In genomic region chr17:8044819-8045810, GRCh38 we compare ENCODE assay signal across 29 cellular contexts. TPM values are rescaled to one million over a fixed set of nuclear protein-coding genes. Genes with fewer than 3 reads are reported as not detected.
"Had no signal": no experiment of that assay in that cellular context is flagged by ENCODE, and none has a peak within 500 bp of the region (broad histone marks: within the 10 kb centered on the region; RNA-seq: fewer than 3 reads in every experiment).

No MANE protein-coding gene starts in this region.

- H3K9me3 ChIP-seq: esophagus squamous epithelium, pancreas, right lobe of liver, suprapubic skin, transverse colon, upper lobe of right lung, uterus had no signal

- H3K9me3 Mint-ChIP-seq: central memory CD8-positive, alpha-beta T cell; effector memory CD8-positive, alpha-beta T cell; naive thymus-derived CD8-positive, alpha-beta T cell; stimulated activated naive CD8-positive, alpha-beta T cell treated with anti-CD3 and anti-CD28 coated beads, Interleukin-15, amount 100 ng/mL, for 72 hours had no signal

- H3K27ac ChIP-seq: esophagus squamous epithelium, pancreas, right lobe of liver, suprapubic skin, transverse colon, upper lobe of right lung, uterus had no signal

- H3K36me3 ChIP-seq: pancreas, right lobe of liver, suprapubic skin, transverse colon, upper lobe of right lung, uterus had no signal

- H3K27me3 ChIP-seq: pancreas, right lobe of liver, upper lobe of right lung, uterus had no signal

- H3K4me3 Mint-ChIP-seq: central memory CD8-positive, alpha-beta T cell; effector memory CD8-positive, alpha-beta T cell; naive thymus-derived CD8-positive, alpha-beta T cell; stimulated activated naive CD8-positive, alpha-beta T cell treated with anti-CD3 and anti-CD28 coated beads, Interleukin-15, amount 100 ng/mL, for 72 hours had no signal

- ATAC-seq: effector memory CD8-positive, alpha-beta T cell; left lobe of liver; naive thymus-derived CD8-positive, alpha-beta T cell; pancreas; right lobe of liver; stimulated activated naive CD8-positive, alpha-beta T cell treated with anti-CD3 and anti-CD28 coated beads, Interleukin-15, amount 100 ng/mL, for 72 hours; upper lobe of right lung had no signal

- DNase-seq: cortex of kidney; effector memory CD8-positive, alpha-beta T cell; erythroblast; esophagus squamous epithelium; foreskin melanocyte; kidney; mesenchymal stem cell; naive thymus-derived CD8-positive, alpha-beta T cell; occipital lobe; pancreas; right lobe of liver; stimulated activated CD4-positive, alpha-beta T cell treated with anti-CD3 and anti-CD28 coated beads, Interleukin-12 subunit alpha, Interleukin-12 subunit beta, amount 100 ng/mL, for 4 hours; stimulated activated CD4-positive, alpha-beta T cell treated with anti-CD3 and anti-CD28 coated beads, Interleukin-1b, Interleukin-23, amount 100 ng/mL, for 48 hours; stimulated activated CD4-positive, alpha-beta T cell treated with anti-CD3 and anti-CD28 coated beads, Interleukin-4, amount 100 ng/mL, for 1 hour; stimulated activated CD8-positive, alpha-beta memory T cell treated with anti-CD3 and anti-CD28 coated beads, Interleukin-4, amount 100 ng/mL, for 48 hours; stimulated activated naive CD4-positive, alpha-beta T cell; stimulated activated naive CD8-positive, alpha-beta T cell treated with anti-CD3 and anti-CD28 coated beads, Interleukin-15, amount 100 ng/mL, for 72 hours; transverse colon; uterus had no signal

- H3K27ac Mint-ChIP-seq: effector memory CD8-positive, alpha-beta T cell; progenitor cell of endocrine pancreas; stimulated activated naive CD8-positive, alpha-beta T cell treated with anti-CD3 and anti-CD28 coated beads, Interleukin-15, amount 100 ng/mL, for 72 hours had no signal

- H3K4me3 ChIP-seq: esophagus squamous epithelium, pancreas, right lobe of liver, smooth muscle cell, suprapubic skin, transverse colon, upper lobe of right lung, uterus had no signal

- H3K4me1 Mint-ChIP-seq: central memory CD8-positive, alpha-beta T cell; stimulated activated naive CD8-positive, alpha-beta T cell treated with anti-CD3 and anti-CD28 coated beads, Interleukin-15, amount 100 ng/mL, for 72 hours had no signal

- H3K4me2 ChIP-seq: smooth muscle cell had no signal

- H3K36me3 Mint-ChIP-seq: naive thymus-derived CD8-positive, alpha-beta T cell had no signal

- H3K4me1 ChIP-seq: pancreas, transverse colon, uterus had no signal

RNA-seq across cellular contexts. Expression of gene ALOX15B, which starts 6.3 kb away (rescaled TPM):
- total RNA-seq: dermis microvascular lymphatic vessel endothelial cell; lung microvascular endothelial cell; myocyte; naive thymus-derived CD8-positive, alpha-beta T cell; progenitor cell of endocrine pancreas had no signal
- polyA plus RNA-seq: naive thymus-derived CD8-positive, alpha-beta T cell had no signal

RNA-seq across cellular contexts. Expression of gene ALOX12B, which starts 42.4 kb away (rescaled TPM):
- total RNA-seq: dermis microvascular lymphatic vessel endothelial cell, kidney, left lobe of liver, liver, lung microvascular endothelial cell, right lobe of liver, transverse colon, upper lobe of right lung, uterus had no signal
- polyA plus RNA-seq: liver had no signal

RNA-seq across cellular contexts. Expression of gene GUCY2D, which starts 42.7 kb away (rescaled TPM):
- total RNA-seq: dermis microvascular lymphatic vessel endothelial cell; esophagus squamous epithelium; lung microvascular endothelial cell; myocyte; naive thymus-derived CD8-positive, alpha-beta T cell; progenitor cell of endocrine pancreas; smooth muscle cell; suprapubic skin had no signal
